Comparison of ENCODE assay signal across 13 cellular contexts in the genomic region with DNA sequence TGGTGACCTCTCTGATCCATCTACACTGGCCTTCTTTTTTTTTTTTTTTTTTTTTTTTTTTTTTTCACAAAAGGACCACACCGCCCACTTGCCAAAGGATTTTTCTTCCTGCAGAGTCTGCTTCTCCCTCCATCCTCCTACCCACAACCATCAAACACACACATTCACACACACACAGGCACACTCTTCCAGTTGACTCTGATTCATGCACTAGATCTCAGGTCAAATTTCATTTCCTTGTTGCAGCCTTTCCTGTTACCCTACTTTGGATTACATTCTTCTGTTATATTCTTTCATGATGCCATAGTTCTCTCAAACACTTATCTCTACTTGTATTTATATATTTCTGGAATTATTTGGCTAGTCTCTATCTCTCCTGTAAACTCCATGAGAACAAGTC.
"Had no signal": no experiment of that assay in that cellular context is flagged by ENCODE, and none has a peak within 500 bp of the region (broad histone marks: within the 10 kb centered on the region; RNA-seq: fewer than 3 reads in every experiment).

No MANE protein-coding gene starts in this region.

- DNase-seq: activated CD4-positive, alpha-beta T cell treated with anti-CD3 and anti-CD28 coated beads, Interleukin-2, amount 50 U/mL, for 48 hours; activated naive CD4-positive, alpha-beta T cell treated with anti-CD3 and anti-CD28 coated beads, Interleukin-2, amount 10 ng/mL, durations not matched to agents 7 days and 5 days; central memory CD4-positive, alpha-beta T cell; effector CD4-positive, alpha-beta T cell; left ventricle myocardium superior; mesenchymal stem cell; naive thymus-derived CD8-positive, alpha-beta T cell; thyroid gland had no signal

- H3K27me3 ChIP-seq: neutrophil, thyroid gland had no signal

- H3K4me1 ChIP-seq: parathyroid adenoma, thyroid gland had no signal

- H3K9me3 ChIP-seq: neutrophil, thyroid gland had no signal

- H3K4me3 ChIP-seq: coronary artery, thyroid gland had no signal

- H3K36me3 ChIP-seq: neutrophil, thyroid gland had no signal

- H3K27ac ChIP-seq: coronary artery, neutrophil, parathyroid adenoma, thyroid gland, VCaP had no signal

- ATAC-seq: left ventricle myocardium superior; naive thymus-derived CD8-positive, alpha-beta T cell; stimulated activated effector memory CD8-positive, alpha-beta T cell treated with anti-CD3 and anti-CD28 coated beads, Interleukin-12 subunit alpha, Interleukin-12 subunit beta, amount 100 ng/mL, for 72 hours had no signal
